ENCODE assay signal across 20 cellular contexts in genomic region chrX:48190024-48190423, GRCh38. TPM values are rescaled to one million over a fixed set of nuclear protein-coding genes. Genes with fewer than 3 reads are reported as not detected.
"Had no signal": no experiment of that assay in that cellular context is flagged by ENCODE, and none has a peak within 500 bp of the region (broad histone marks: within the 10 kb centered on the region; RNA-seq: fewer than 3 reads in every experiment).

No MANE protein-coding gene starts in this region.

RNA-seq across cellular contexts. Expression of gene SSX5, which starts 6.6 kb away (rescaled TPM):
- total RNA-seq: natural killer cell, occipital lobe, osteoblast, ovary, progenitor cell of endocrine pancreas, psoas muscle, right atrium auricular region, sciatic nerve, skeletal muscle tissue, stomach, subcutaneous adipose tissue, temporal lobe, thoracic aorta, thyroid gland, upper lobe of left lung, ureter, vagina had no signal
- polyA plus RNA-seq: neural cell, ovary, psoas muscle, small intestine, stomach had no signal

RNA-seq across cellular contexts. Expression of gene SPACA5B, which starts 59.6 kb away (rescaled TPM):
- total RNA-seq: natural killer cell, occipital lobe, osteoblast, ovary, progenitor cell of endocrine pancreas, psoas muscle, right atrium auricular region, sciatic nerve, skeletal muscle tissue, stomach, subcutaneous adipose tissue, temporal lobe, thoracic aorta, thyroid gland, tibial nerve, upper lobe of left lung, ureter, vagina had no signal
- polyA plus RNA-seq: neural cell, ovary, psoas muscle, small intestine, stomach had no signal
